ENCODE assay signal across 9 cellular contexts in genomic region chr3:42961633-42962032, GRCh38. TPM values are rescaled to one million over a fixed set of nuclear protein-coding genes. Genes with fewer than 3 reads are reported as not detected.
DNase-seq lines count a peak whose midpoint lies in the region; ATAC-seq and TF ChIP-seq lines count a peak whose summit lies in the region.
"Had no signal": no experiment of that assay in that cellular context is flagged by ENCODE, and none has a peak within 500 bp of the region (broad histone marks: within the 10 kb centered on the region; RNA-seq: fewer than 3 reads in every experiment).

No MANE protein-coding gene starts in this region.

- peak; percentile 66 for TF ChIP-seq CTCF in LNCaP clone FGC (IDR thresholded peaks at IDR 0.05; ENCODE audit: control insufficient read depth, extremely low read depth, insufficient read depth)

- TF ChIP-seq POLR2A in erythroblast (IDR thresholded peaks at IDR 0.05; ENCODE audit: low read length): no peak

- DNase-seq in SIG-M5 treated with dmso at 0.1 percent for 504 hours (lab: John Stamatoyannopoulos, UW; ENCODE audit: unreplicated experiment) (peak; percentile 32), SIG-M5 (lab: John Stamatoyannopoulos, UW) (no peak), LNCaP clone FGC (ENCODE audit: low read depth) (peak; percentile 28), SW480 (ENCODE audit: low spot score) (peak; percentile 65), erythroblast (lab: John Stamatoyannopoulos, UW) (peak; percentile 39 to 52), mucosa of gallbladder (ENCODE audit: low spot score) (peak; percentile 49)
- no peak for DNase-seq in activated CD8-positive, alpha-beta memory T cell treated with anti-CD3 and anti-CD28 coated beads for 24 hours

- no peak overlapping the region for H3K4me3 ChIP-seq in LNCaP clone FGC (ENCODE audit: low read depth, low read length)

- no peak for ATAC-seq in GM21576 (IDR thresholded peaks at IDR 0.05; ENCODE audit: unreplicated experiment)
- ATAC-seq: activated naive CD4-positive, alpha-beta T cell treated with anti-CD3 and anti-CD28 coated beads, Interleukin-2, amount 50 U/mL, for 72 hours had no signal

RNA-seq across cellular contexts. Expression of gene GASK1A, which starts 17.5 kb away (rescaled TPM):
- total RNA-seq in mucosa of gallbladder: 19.2 TPM
- total RNA-seq: activated naive CD4-positive, alpha-beta T cell treated with anti-CD3 and anti-CD28 coated beads, Interleukin-2, amount 50 U/mL, for 72 hours had no signal

RNA-seq across cellular contexts. Expression of gene ZNF662, which starts 55.7 kb away (rescaled TPM):
- 8.6 TPM for total RNA-seq in mucosa of gallbladder

Comparison
In these comparisons a context has a peak if more than half of its experiments do, and no peak if none do; other contexts are left out.
1. DNase-seq: peak in SIG-M5 treated with dmso at 0.1 percent for 504 hours (single experiment), LNCaP clone FGC (single experiment), SW480 (single experiment), erythroblast (2 of 2) and mucosa of gallbladder (single experiment); none in SIG-M5 (single experiment) and activated CD8-positive, alpha-beta memory T cell treated with anti-CD3 and anti-CD28 coated beads for 24 hours (single experiment).